In the genomic region with DNA sequence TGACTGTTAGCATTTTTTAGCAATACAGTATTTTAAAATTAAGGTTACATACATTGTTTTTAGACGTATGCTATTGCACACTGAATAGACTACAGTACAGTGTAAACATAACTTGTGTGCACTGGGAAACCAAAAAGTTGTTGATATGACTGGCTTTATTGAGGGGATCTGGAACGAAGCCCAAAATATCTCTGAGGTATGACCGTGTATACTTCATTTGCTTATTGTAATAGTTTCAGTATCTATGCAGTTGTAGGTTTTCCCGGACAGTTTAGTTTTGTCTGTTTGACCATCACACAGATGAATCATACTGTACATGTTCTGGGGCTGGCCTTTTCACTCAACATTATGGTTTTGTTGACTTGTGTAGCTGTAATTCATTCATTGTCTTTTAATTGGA, we compare ENCODE assay signal across 10 cellular contexts. TPM values are rescaled to one million over a fixed set of nuclear protein-coding genes. Genes with fewer than 3 reads are reported as not detected.
A peak's percentile ranks its signal among the peaks of the same experiment; 100 is the strongest.
DNase-seq lines count a peak whose midpoint lies in the region; ATAC-seq and TF ChIP-seq lines count a peak whose summit lies in the region.
"Had no signal": no experiment of that assay in that cellular context is flagged by ENCODE, and none has a peak within 500 bp of the region (broad histone marks: within the 10 kb centered on the region; RNA-seq: fewer than 3 reads in every experiment).

No MANE protein-coding gene starts in this region.

- TF ChIP-seq CTCF in MM.1S (IDR thresholded peaks at IDR 0.05; ENCODE audit: low read length) (no peak), fibroblast of villous mesenchyme (IDR thresholded peaks at IDR 0.05; ENCODE audit: insufficient read depth, low read depth, low read length) (no peak)

- peaks cover 8% of the 10 kb centered on the region for H3F3A ChIP-seq in MM.1S (ENCODE audit: insufficient read depth, low read length)

- peak overlapping the region; percentile 56 for H3K4me2 ChIP-seq in MM.1S (ENCODE audit: low read depth, low read length)

- ATAC-seq in GM18505 (IDR thresholded peaks at IDR 0.05; ENCODE audit: unreplicated experiment) = peak; percentile 64
- ATAC-seq in GM21717 (IDR thresholded peaks at IDR 0.05; ENCODE audit: unreplicated experiment) = peak; percentile 79

- no peak for TF ChIP-seq POLR2A in GM18505 (IDR thresholded peaks at IDR 0.05; ENCODE audit: borderline replicate concordance, extremely low read depth, insufficient read depth, insufficient read length)

- peak overlapping the region; percentile 25; the same call in 1 of the 2 replicates for H3K9ac ChIP-seq in MM.1S (ENCODE audit: low read length)

- DNase-seq in MM.1S (peak; percentile 46), fibroblast of villous mesenchyme (ENCODE audit: low read depth) (peak; percentile 63), nucleus accumbens (lab: John Stamatoyannopoulos, UW) (no peak), cerebellum (ENCODE audit: low spot score) (no peak), activated T-cell treated with anti-CD3 and anti-CD28 coated beads for 4 hours (no peak)
- no peak for DNase-seq in stimulated activated CD8-positive, alpha-beta memory T cell treated with anti-CD3 and anti-CD28 coated beads, Interleukin-4, amount 100 ng/mL, for 48 hours
- DNase-seq: naive B cell, Right ventricle myocardium superior had no signal

- H3K27ac ChIP-seq in MM.1S (ENCODE audit: low read length) = peak overlapping the region; percentile 51; the same call in 1 of the 2 replicates

- peak overlapping the region; percentile 10; the same call in 1 of the 2 replicates for H3K4me3 ChIP-seq in MM.1S (ENCODE audit: low read length)
- H3K4me3 ChIP-seq in fibroblast of villous mesenchyme (ENCODE audit: low read depth, low read length) = no peak overlapping the region

- H2AFZ ChIP-seq in MM.1S (ENCODE audit: low read length) = 0 out of 2 replicates have a peak overlapping the region, but pooled peaks have one; percentile 7

- H3K9me2 ChIP-seq in MM.1S (replicated peaks; ENCODE audit: insufficient read depth, low read length) = no peaks in the 10 kb centered on the region

- no peaks in the 10 kb centered on the region for H3K36me3 ChIP-seq in MM.1S (replicated peaks; ENCODE audit: insufficient read depth, low read length)

- H4K20me1 ChIP-seq in MM.1S (ENCODE audit: insufficient read depth, low read length) = no peaks in the 10 kb centered on the region

- no peaks in the 10 kb centered on the region for H3K9me3 ChIP-seq in MM.1S (replicated peaks; ENCODE audit: insufficient read depth, low read length)

- peaks cover 14% of the 10 kb centered on the region; the same call in 1 of the 2 replicates for H3K4me1 ChIP-seq in MM.1S (ENCODE audit: low read length)

- no peaks in the 10 kb centered on the region for H3K79me2 ChIP-seq in MM.1S (ENCODE audit: low read length)

- H3K27me3 ChIP-seq in MM.1S (replicated peaks; ENCODE audit: insufficient read depth, low read length) = no peaks in the 10 kb centered on the region

RNA-seq across cellular contexts. Expression of a gene that starts 6.9 kb away (rescaled TPM):
- 1.9 and 3.0 TPM in 2 replicates for total RNA-seq in fibroblast of villous mesenchyme
- total RNA-seq in cerebellum = 22.2 TPM

RNA-seq across cellular contexts. Expression of a gene that starts 11.3 kb away (rescaled TPM):
- 38.0 and 42.7 TPM in 2 replicates for total RNA-seq in fibroblast of villous mesenchyme
- total RNA-seq in cerebellum = 65.1 TPM

RNA-seq across cellular contexts. Expression of a gene that starts 18.7 kb away (rescaled TPM):
- total RNA-seq in fibroblast of villous mesenchyme (1.3 and 2.3 TPM in 2 replicates), cerebellum (4.1 TPM)

RNA-seq across cellular contexts. Expression of a gene that starts 30.0 kb away (rescaled TPM):
- not detected in 2 replicates for total RNA-seq in fibroblast of villous mesenchyme
- total RNA-seq in cerebellum = not detected
- total RNA-seq: Right ventricle myocardium superior had no signal

RNA-seq across cellular contexts. Expression of a gene that starts 37.1 kb away (rescaled TPM):
- 3.5 and 12.1 TPM in 2 replicates for total RNA-seq in fibroblast of villous mesenchyme
- total RNA-seq in cerebellum = 2.2 TPM

Comparison
In these comparisons a context has a peak if more than half of its experiments do, and no peak if none do; other contexts are left out.
1. DNase-seq: peak in MM.1S (single experiment) and fibroblast of villous mesenchyme (single experiment); none in nucleus accumbens (0 of 56), stimulated activated CD8-positive, alpha-beta memory T cell treated with anti-CD3 and anti-CD28 coated beads, Interleukin-4, amount 100 ng/mL, for 48 hours (single experiment), cerebellum (single experiment) and activated T-cell treated with anti-CD3 and anti-CD28 coated beads for 4 hours (single experiment).